1 cellular context compared by ENCODE assay signal in genomic region chr16:73050115-73051099, GRCh38.
TF ChIP-seq lines count a peak whose summit lies in the region.

No MANE protein-coding gene starts in this region.

TF ChIP-seq in HepG2, 621 proteins besides CTCF, POLR2A, EP300 and RAD21 (continued from another document and continues in another):
- TF ChIP-seq, protein P1, sequence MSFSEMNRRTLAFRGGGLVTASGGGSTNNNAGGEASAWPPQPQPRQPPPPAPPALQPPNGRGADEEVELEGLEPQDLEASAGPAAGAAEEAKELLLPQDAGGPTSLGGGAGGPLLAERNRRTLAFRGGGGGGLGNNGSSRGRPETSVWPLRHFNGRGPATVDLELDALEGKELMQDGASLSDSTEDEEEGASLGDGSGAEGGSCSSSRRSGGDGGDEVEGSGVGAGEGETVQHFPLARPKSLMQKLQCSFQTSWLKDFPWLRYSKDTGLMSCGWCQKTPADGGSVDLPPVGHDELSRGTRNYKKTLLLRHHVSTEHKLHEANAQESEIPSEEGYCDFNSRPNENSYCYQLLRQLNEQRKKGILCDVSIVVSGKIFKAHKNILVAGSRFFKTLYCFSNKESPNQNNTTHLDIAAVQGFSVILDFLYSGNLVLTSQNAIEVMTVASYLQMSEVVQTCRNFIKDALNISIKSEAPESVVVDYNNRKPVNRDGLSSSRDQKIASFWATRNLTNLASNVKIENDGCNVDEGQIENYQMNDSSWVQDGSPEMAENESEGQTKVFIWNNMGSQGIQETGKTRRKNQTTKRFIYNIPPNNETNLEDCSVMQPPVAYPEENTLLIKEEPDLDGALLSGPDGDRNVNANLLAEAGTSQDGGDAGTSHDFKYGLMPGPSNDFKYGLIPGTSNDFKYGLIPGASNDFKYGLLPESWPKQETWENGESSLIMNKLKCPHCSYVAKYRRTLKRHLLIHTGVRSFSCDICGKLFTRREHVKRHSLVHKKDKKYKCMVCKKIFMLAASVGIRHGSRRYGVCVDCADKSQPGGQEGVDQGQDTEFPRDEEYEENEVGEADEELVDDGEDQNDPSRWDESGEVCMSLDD (CRISPR knock-in tag; IDR thresholded peaks at IDR 0.05; ENCODE audit: borderline replicate concordance) = 0 out of 2 replicates have a peak, but pooled peaks have one; percentile 21
- TF ChIP-seq IRF9 (CRISPR knock-in tag; IDR thresholded peaks at IDR 0.05; ENCODE audit: borderline replicate concordance) (no peak), MED13 (CRISPR knock-in tag; IDR thresholded peaks at IDR 0.05) (0 out of 2 replicates have a peak, but pooled peaks have one; percentile 52), ZNF282 (IDR thresholded peaks at IDR 0.05; ENCODE audit: partially characterized antibody) (no peak), KMT2B (CRISPR knock-in tag; IDR thresholded peaks at IDR 0.05) (no peak), ETV6 (CRISPR knock-in tag; conservative IDR thresholded peaks at IDR 0.05) (no peak), CHD4 (IDR thresholded peaks at IDR 0.05; ENCODE audit: borderline replicate concordance, low read length) (no peak), ZNF781 (CRISPR knock-in tag; IDR thresholded peaks at IDR 0.05; ENCODE audit: borderline replicate concordance, not compliant biosample characterization) (no peak), ZNF75D (CRISPR knock-in tag; IDR thresholded peaks at IDR 0.05; ENCODE audit: borderline replicate concordance) (no peak), TBX3 (IDR thresholded peaks at IDR 0.05; ENCODE audit: borderline replicate concordance) (no peak), ZNF367 (CRISPR knock-in tag; IDR thresholded peaks at IDR 0.05; ENCODE audit: borderline replicate concordance) (no peak), HOXA9 (CRISPR knock-in tag; IDR thresholded peaks at IDR 0.05; ENCODE audit: borderline replicate concordance) (no peak), JUNB (CRISPR knock-in tag; IDR thresholded peaks at IDR 0.05; ENCODE audit: borderline replicate concordance) (no peak), ZNF232 (CRISPR knock-in tag; IDR thresholded peaks at IDR 0.05; ENCODE audit: borderline replicate concordance) (no peak), DMAP1 (CRISPR knock-in tag; IDR thresholded peaks at IDR 0.05) (no peak), GABPB1 (CRISPR knock-in tag; IDR thresholded peaks at IDR 0.05) (no peak), BATF2 (CRISPR knock-in tag; IDR thresholded peaks at IDR 0.05) (no peak), DR1 (CRISPR knock-in tag; IDR thresholded peaks at IDR 0.05) (no peak), ZBTB8A (CRISPR knock-in tag; IDR thresholded peaks at IDR 0.05; ENCODE audit: borderline replicate concordance, low read depth) (no peak), PLRG1 (conservative IDR thresholded peaks at IDR 0.05) (no peak), TP53 (CRISPR knock-in tag; conservative IDR thresholded peaks at IDR 0.05) (no peak), ZNF460 (CRISPR knock-in tag; IDR thresholded peaks at IDR 0.05; ENCODE audit: borderline replicate concordance) (no peak), ZFP36 (IDR thresholded peaks at IDR 0.05; ENCODE audit: borderline replicate concordance, low read depth, low read length, partially characterized antibody) (no peak), SNRNP70 (IDR thresholded peaks at IDR 0.05; ENCODE audit: low read depth, low read length) (no peak), ZNF30 (CRISPR knock-in tag; IDR thresholded peaks at IDR 0.05) (no peak), POLR2AphosphoS5 (IDR thresholded peaks at IDR 0.05; ENCODE audit: low read depth, low read length) (peak; percentile 47; the same call in 1 of the 2 replicates), ZNF530 (CRISPR knock-in tag; IDR thresholded peaks at IDR 0.05; ENCODE audit: low read depth) (no peak), SRSF4 (IDR thresholded peaks at IDR 0.05; ENCODE audit: low read depth, low read length, poor library complexity, severe bottlenecking) (no peak), HNRNPUL1 (IDR thresholded peaks at IDR 0.05; ENCODE audit: low read depth, low read length) (no peak), ZNF674 (CRISPR knock-in tag; IDR thresholded peaks at IDR 0.05; ENCODE audit: low read depth) (no peak), ZNF709 (CRISPR knock-in tag; IDR thresholded peaks at IDR 0.05) (no peak), FOXA3 (CRISPR knock-in tag; IDR thresholded peaks at IDR 0.05) (peak; percentile 51), GATAD1 (CRISPR knock-in tag; IDR thresholded peaks at IDR 0.05) (no peak), EED (CRISPR knock-in tag; IDR thresholded peaks at IDR 0.05) (no peak), FIP1L1 (IDR thresholded peaks at IDR 0.05; ENCODE audit: borderline replicate concordance, insufficient read depth, low read depth, low read length) (no peak), ZNF136 (CRISPR knock-in tag; IDR thresholded peaks at IDR 0.05; ENCODE audit: low read depth) (no peak), ZNF737 (CRISPR knock-in tag; IDR thresholded peaks at IDR 0.05; ENCODE audit: borderline replicate concordance) (no peak), ZNF777 (CRISPR knock-in tag; IDR thresholded peaks at IDR 0.05) (no peak; the same call in 1 of the 2 replicates), KDM3A (CRISPR knock-in tag; IDR thresholded peaks at IDR 0.05; ENCODE audit: low read depth) (no peak)
- TF ChIP-seq, protein P2, sequence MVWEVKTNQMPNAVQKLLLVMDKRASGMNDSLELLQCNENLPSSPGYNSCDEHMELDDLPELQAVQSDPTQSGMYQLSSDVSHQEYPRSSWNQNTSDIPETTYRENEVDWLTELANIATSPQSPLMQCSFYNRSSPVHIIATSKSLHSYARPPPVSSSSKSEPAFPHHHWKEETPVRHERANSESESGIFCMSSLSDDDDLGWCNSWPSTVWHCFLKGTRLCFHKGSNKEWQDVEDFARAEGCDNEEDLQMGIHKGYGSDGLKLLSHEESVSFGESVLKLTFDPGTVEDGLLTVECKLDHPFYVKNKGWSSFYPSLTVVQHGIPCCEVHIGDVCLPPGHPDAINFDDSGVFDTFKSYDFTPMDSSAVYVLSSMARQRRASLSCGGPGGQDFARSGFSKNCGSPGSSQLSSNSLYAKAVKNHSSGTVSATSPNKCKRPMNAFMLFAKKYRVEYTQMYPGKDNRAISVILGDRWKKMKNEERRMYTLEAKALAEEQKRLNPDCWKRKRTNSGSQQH (CRISPR knock-in tag; IDR thresholded peaks at IDR 0.05; ENCODE audit: low read depth) = no peak
- TF ChIP-seq, protein P3, sequence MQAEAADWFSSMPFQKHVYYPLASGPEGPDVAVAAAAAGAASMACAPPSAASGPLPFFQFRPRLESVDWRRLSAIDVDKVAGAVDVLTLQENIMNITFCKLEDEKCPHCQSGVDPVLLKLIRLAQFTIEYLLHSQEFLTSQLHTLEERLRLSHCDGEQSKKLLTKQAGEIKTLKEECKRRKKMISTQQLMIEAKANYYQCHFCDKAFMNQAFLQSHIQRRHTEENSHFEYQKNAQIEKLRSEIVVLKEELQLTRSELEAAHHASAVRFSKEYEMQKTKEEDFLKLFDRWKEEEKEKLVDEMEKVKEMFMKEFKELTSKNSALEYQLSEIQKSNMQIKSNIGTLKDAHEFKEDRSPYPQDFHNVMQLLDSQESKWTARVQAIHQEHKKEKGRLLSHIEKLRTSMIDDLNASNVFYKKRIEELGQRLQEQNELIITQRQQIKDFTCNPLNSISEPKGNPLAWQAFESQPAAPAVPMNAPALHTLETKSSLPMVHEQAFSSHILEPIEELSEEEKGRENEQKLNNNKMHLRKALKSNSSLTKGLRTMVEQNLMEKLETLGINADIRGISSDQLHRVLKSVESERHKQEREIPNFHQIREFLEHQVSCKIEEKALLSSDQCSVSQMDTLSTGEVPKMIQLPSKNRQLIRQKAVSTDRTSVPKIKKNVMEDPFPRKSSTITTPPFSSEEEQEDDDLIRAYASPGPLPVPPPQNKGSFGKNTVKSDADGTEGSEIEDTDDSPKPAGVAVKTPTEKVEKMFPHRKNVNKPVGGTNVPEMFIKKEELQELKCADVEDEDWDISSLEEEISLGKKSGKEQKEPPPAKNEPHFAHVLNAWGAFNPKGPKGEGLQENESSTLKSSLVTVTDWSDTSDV (CRISPR knock-in tag; IDR thresholded peaks at IDR 0.05) = no peak
- TF ChIP-seq, protein P4, sequence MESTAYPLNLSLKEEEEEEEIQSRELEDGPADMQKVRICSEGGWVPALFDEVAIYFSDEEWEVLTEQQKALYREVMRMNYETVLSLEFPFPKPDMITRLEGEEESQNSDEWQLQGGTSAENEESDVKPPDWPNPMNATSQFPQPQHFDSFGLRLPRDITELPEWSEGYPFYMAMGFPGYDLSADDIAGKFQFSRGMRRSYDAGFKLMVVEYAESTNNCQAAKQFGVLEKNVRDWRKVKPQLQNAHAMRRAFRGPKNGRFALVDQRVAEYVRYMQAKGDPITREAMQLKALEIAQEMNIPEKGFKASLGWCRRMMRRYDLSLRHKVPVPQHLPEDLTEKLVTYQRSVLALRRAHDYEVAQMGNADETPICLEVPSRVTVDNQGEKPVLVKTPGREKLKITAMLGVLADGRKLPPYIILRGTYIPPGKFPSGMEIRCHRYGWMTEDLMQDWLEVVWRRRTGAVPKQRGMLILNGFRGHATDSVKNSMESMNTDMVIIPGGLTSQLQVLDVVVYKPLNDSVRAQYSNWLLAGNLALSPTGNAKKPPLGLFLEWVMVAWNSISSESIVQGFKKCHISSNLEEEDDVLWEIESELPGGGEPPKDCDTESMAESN (CRISPR knock-in tag; conservative IDR thresholded peaks at IDR 0.05) = no peak
- TF ChIP-seq, protein P5, sequence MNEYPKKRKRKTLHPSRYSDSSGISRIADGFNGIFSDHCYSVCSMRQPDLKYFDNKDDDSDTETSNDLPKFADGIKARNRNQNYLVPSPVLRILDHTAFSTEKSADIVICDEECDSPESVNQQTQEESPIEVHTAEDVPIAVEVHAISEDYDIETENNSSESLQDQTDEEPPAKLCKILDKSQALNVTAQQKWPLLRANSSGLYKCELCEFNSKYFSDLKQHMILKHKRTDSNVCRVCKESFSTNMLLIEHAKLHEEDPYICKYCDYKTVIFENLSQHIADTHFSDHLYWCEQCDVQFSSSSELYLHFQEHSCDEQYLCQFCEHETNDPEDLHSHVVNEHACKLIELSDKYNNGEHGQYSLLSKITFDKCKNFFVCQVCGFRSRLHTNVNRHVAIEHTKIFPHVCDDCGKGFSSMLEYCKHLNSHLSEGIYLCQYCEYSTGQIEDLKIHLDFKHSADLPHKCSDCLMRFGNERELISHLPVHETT (CRISPR knock-in tag; conservative IDR thresholded peaks at IDR 0.05) = no peak
- TF ChIP-seq, protein P6, sequence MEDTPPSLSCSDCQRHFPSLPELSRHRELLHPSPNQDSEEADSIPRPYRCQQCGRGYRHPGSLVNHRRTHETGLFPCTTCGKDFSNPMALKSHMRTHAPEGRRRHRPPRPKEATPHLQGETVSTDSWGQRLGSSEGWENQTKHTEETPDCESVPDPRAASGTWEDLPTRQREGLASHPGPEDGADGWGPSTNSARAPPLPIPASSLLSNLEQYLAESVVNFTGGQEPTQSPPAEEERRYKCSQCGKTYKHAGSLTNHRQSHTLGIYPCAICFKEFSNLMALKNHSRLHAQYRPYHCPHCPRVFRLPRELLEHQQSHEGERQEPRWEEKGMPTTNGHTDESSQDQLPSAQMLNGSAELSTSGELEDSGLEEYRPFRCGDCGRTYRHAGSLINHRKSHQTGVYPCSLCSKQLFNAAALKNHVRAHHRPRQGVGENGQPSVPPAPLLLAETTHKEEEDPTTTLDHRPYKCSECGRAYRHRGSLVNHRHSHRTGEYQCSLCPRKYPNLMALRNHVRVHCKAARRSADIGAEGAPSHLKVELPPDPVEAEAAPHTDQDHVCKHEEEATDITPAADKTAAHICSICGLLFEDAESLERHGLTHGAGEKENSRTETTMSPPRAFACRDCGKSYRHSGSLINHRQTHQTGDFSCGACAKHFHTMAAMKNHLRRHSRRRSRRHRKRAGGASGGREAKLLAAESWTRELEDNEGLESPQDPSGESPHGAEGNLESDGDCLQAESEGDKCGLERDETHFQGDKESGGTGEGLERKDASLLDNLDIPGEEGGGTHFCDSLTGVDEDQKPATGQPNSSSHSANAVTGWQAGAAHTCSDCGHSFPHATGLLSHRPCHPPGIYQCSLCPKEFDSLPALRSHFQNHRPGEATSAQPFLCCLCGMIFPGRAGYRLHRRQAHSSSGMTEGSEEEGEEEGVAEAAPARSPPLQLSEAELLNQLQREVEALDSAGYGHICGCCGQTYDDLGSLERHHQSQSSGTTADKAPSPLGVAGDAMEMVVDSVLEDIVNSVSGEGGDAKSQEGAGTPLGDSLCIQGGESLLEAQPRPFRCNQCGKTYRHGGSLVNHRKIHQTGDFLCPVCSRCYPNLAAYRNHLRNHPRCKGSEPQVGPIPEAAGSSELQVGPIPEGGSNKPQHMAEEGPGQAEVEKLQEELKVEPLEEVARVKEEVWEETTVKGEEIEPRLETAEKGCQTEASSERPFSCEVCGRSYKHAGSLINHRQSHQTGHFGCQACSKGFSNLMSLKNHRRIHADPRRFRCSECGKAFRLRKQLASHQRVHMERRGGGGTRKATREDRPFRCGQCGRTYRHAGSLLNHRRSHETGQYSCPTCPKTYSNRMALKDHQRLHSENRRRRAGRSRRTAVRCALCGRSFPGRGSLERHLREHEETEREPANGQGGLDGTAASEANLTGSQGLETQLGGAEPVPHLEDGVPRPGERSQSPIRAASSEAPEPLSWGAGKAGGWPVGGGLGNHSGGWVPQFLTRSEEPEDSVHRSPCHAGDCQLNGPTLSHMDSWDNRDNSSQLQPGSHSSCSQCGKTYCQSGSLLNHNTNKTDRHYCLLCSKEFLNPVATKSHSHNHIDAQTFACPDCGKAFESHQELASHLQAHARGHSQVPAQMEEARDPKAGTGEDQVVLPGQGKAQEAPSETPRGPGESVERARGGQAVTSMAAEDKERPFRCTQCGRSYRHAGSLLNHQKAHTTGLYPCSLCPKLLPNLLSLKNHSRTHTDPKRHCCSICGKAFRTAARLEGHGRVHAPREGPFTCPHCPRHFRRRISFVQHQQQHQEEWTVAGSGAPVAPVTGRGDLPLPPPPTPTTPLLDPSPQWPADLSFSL (CRISPR knock-in tag; IDR thresholded peaks at IDR 0.05) = no peak
- TF ChIP-seq, protein P7, sequence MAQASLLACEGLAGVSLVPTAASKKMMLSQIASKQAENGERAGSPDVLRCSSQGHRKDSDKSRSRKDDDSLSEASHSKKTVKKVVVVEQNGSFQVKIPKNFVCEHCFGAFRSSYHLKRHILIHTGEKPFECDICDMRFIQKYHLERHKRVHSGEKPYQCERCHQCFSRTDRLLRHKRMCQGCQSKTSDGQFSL (CRISPR knock-in tag; IDR thresholded peaks at IDR 0.05) = no peak
- TF ChIP-seq, protein P8, sequence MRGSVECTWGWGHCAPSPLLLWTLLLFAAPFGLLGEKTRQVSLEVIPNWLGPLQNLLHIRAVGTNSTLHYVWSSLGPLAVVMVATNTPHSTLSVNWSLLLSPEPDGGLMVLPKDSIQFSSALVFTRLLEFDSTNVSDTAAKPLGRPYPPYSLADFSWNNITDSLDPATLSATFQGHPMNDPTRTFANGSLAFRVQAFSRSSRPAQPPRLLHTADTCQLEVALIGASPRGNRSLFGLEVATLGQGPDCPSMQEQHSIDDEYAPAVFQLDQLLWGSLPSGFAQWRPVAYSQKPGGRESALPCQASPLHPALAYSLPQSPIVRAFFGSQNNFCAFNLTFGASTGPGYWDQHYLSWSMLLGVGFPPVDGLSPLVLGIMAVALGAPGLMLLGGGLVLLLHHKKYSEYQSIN (CRISPR knock-in tag; IDR thresholded peaks at IDR 0.05; ENCODE audit: borderline replicate concordance) = no peak
